2 cellular contexts compared by ENCODE assay signal in genomic region chr11:76197332-76197731, GRCh38.
TF ChIP-seq lines count a peak whose summit lies in the region.

No MANE protein-coding gene starts in this region.

TF ChIP-seq in HEK293, 187 proteins besides CTCF, POLR2A, EP300 and RAD21:
- TF ChIP-seq SCRT2 (tag by site-specific recombination; IDR thresholded peaks at IDR 0.05) (peak; percentile 40; the same call in 1 of the 2 replicates), ZNF239 (tag by site-specific recombination; IDR thresholded peaks at IDR 0.05) (peak; percentile 89), ZNF302 (tag by site-specific recombination; IDR thresholded peaks at IDR 0.05; ENCODE audit: low read depth) (no peak)

TF ChIP-seq in K562, 482 proteins besides CTCF, POLR2A, EP300 and RAD21:
- no peak for TF ChIP-seq GATAD2B (IDR thresholded peaks at IDR 0.05; ENCODE audit: borderline replicate concordance)
- TF ChIP-seq ZNF318 (IDR thresholded peaks at IDR 0.05; ENCODE audit: borderline replicate concordance in 1 of 2, low read depth in 1 of 2): no peak
- TF ChIP-seq ZNF239 (CRISPR knock-in tag; IDR thresholded peaks at IDR 0.05): peak; percentile 99
- TF ChIP-seq GTF2E2 (tag; IDR thresholded peaks at IDR 0.05): no peak
- TF ChIP-seq TFAP4 (CRISPR knock-in tag; IDR thresholded peaks at IDR 0.05; ENCODE audit: borderline replicate concordance): no peak
- peak; percentile 55 for TF ChIP-seq RBM25 (IDR thresholded peaks at IDR 0.05; ENCODE audit: low read depth, low read length, severe bottlenecking)
- TF ChIP-seq OTX1 (CRISPR knock-in tag; IDR thresholded peaks at IDR 0.05): no peak
- no peak for TF ChIP-seq ZNF280B (CRISPR knock-in tag; IDR thresholded peaks at IDR 0.05)
